ENCODE assay signal across 1 cellular context in the genomic region with DNA sequence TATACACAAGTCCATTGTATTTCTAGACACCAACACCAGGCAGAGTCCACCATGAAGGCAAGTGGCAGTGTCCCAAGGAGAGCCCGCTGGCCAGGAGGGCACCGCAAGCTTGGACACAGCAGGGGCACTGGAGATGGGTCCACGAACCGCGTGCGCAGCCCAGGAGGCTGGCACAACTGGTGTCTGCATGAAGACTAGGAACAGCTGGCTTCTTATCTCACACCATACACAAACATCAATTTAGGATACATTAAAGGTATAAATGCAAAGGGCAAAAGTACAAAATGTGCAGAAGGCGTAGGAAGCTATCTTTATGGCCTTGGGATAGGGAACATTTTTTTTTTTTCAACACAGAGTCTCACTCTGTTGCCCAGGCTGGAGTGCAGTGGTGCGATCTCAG.
TF ChIP-seq lines count a peak whose summit lies in the region.

No MANE protein-coding gene starts in this region.

TF ChIP-seq in HepG2, 621 proteins besides CTCF, POLR2A, EP300 and RAD21 (continued from another document):
- TF ChIP-seq, protein P1, sequence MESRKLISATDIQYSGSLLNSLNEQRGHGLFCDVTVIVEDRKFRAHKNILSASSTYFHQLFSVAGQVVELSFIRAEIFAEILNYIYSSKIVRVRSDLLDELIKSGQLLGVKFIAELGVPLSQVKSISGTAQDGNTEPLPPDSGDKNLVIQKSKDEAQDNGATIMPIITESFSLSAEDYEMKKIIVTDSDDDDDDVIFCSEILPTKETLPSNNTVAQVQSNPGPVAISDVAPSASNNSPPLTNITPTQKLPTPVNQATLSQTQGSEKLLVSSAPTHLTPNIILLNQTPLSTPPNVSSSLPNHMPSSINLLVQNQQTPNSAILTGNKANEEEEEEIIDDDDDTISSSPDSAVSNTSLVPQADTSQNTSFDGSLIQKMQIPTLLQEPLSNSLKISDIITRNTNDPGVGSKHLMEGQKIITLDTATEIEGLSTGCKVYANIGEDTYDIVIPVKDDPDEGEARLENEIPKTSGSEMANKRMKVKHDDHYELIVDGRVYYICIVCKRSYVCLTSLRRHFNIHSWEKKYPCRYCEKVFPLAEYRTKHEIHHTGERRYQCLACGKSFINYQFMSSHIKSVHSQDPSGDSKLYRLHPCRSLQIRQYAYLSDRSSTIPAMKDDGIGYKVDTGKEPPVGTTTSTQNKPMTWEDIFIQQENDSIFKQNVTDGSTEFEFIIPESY (CRISPR knock-in tag; IDR thresholded peaks at IDR 0.05): 0 out of 2 replicates have a peak, but pooled peaks have one; percentile 59
- TF ChIP-seq, protein P2, sequence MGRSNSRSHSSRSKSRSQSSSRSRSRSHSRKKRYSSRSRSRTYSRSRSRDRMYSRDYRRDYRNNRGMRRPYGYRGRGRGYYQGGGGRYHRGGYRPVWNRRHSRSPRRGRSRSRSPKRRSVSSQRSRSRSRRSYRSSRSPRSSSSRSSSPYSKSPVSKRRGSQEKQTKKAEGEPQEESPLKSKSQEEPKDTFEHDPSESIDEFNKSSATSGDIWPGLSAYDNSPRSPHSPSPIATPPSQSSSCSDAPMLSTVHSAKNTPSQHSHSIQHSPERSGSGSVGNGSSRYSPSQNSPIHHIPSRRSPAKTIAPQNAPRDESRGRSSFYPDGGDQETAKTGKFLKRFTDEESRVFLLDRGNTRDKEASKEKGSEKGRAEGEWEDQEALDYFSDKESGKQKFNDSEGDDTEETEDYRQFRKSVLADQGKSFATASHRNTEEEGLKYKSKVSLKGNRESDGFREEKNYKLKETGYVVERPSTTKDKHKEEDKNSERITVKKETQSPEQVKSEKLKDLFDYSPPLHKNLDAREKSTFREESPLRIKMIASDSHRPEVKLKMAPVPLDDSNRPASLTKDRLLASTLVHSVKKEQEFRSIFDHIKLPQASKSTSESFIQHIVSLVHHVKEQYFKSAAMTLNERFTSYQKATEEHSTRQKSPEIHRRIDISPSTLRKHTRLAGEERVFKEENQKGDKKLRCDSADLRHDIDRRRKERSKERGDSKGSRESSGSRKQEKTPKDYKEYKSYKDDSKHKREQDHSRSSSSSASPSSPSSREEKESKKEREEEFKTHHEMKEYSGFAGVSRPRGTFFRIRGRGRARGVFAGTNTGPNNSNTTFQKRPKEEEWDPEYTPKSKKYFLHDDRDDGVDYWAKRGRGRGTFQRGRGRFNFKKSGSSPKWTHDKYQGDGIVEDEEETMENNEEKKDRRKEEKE (IDR thresholded peaks at IDR 0.05): no peak
- TF ChIP-seq FOXP1 (IDR thresholded peaks at IDR 0.05): no peak
- TF ChIP-seq FOXP1 (CRISPR knock-in tag; IDR thresholded peaks at IDR 0.05): no peak
- TF ChIP-seq, protein P3, sequence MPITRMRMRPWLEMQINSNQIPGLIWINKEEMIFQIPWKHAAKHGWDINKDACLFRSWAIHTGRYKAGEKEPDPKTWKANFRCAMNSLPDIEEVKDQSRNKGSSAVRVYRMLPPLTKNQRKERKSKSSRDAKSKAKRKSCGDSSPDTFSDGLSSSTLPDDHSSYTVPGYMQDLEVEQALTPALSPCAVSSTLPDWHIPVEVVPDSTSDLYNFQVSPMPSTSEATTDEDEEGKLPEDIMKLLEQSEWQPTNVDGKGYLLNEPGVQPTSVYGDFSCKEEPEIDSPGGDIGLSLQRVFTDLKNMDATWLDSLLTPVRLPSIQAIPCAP (CRISPR knock-in tag; IDR thresholded peaks at IDR 0.05; ENCODE audit: low read depth): no peak
- 0 out of 2 replicates have a peak, but pooled peaks have one; percentile 26 for TF ChIP-seq ZNF121 (CRISPR knock-in tag; IDR thresholded peaks at IDR 0.05)
- TF ChIP-seq, protein P4, sequence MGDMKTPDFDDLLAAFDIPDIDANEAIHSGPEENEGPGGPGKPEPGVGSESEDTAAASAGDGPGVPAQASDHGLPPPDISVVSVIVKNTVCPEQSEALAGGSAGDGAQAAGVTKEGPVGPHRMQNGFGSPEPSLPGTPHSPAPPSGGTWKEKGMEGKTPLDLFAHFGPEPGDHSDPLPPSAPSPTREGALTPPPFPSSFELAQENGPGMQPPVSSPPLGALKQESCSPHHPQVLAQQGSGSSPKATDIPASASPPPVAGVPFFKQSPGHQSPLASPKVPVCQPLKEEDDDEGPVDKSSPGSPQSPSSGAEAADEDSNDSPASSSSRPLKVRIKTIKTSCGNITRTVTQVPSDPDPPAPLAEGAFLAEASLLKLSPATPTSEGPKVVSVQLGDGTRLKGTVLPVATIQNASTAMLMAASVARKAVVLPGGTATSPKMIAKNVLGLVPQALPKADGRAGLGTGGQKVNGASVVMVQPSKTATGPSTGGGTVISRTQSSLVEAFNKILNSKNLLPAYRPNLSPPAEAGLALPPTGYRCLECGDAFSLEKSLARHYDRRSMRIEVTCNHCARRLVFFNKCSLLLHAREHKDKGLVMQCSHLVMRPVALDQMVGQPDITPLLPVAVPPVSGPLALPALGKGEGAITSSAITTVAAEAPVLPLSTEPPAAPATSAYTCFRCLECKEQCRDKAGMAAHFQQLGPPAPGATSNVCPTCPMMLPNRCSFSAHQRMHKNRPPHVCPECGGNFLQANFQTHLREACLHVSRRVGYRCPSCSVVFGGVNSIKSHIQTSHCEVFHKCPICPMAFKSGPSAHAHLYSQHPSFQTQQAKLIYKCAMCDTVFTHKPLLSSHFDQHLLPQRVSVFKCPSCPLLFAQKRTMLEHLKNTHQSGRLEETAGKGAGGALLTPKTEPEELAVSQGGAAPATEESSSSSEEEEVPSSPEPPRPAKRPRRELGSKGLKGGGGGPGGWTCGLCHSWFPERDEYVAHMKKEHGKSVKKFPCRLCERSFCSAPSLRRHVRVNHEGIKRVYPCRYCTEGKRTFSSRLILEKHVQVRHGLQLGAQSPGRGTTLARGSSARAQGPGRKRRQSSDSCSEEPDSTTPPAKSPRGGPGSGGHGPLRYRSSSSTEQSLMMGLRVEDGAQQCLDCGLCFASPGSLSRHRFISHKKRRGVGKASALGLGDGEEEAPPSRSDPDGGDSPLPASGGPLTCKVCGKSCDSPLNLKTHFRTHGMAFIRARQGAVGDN (CRISPR knock-in tag; IDR thresholded peaks at IDR 0.05): peak; percentile 23; the same call in 1 of the 2 replicates
